In genomic region chr12:130186631-130187269, GRCh38 we compare ENCODE assay signal across 1 cellular context.
TF ChIP-seq lines count a peak whose summit lies in the region.

No MANE protein-coding gene starts in this region.

TF ChIP-seq in A549, 52 proteins besides CTCF, POLR2A, EP300 and RAD21:
- TF ChIP-seq FOSL2 (IDR thresholded peaks at IDR 0.05) (no peak), FOSL2 (CRISPR knock-in tag; IDR thresholded peaks at IDR 0.05) (0 out of 2 replicates have a peak, but pooled peaks have one; percentile 8), JUNB (IDR thresholded peaks at IDR 0.05) (no peak)
TF ChIP-seq in A549: peak in this region for 1.
